ENCODE assay signal across 22 cellular contexts in genomic region chr2:218867900-218868299, GRCh38. TPM values are rescaled to one million over a fixed set of nuclear protein-coding genes. Genes with fewer than 3 reads are reported as not detected.
"Had no signal": no experiment of that assay in that cellular context is flagged by ENCODE, and none has a peak within 500 bp of the region (broad histone marks: within the 10 kb centered on the region; RNA-seq: fewer than 3 reads in every experiment).

No MANE protein-coding gene starts in this region.

- H3K27ac ChIP-seq: body of pancreas, coronary artery, skin epidermis had no signal

- H3K9me3 ChIP-seq: body of pancreas, heart left ventricle had no signal

- H3K36me3 ChIP-seq: heart left ventricle had no signal

- FAIRE-seq: endothelial cell of umbilical vein had no signal

- H3K4me3 ChIP-seq: body of pancreas, coronary artery, heart left ventricle, skin epidermis had no signal

- DNase-seq: activated CD4-positive, alpha-beta memory T cell treated with anti-CD3 and anti-CD28 coated beads, Interleukin-2, amount 10 ng/mL, durations not matched to agents 7 days and 5 days; activated CD4-positive, alpha-beta T cell treated with anti-CD3 and anti-CD28 coated beads for 4 hours; activated effector memory CD4-positive, alpha-beta T cell treated with anti-CD3 and anti-CD28 coated beads, Interleukin-2, amount 50 U/mL, for 16 hours; activated T-cell treated with anti-CD3 and anti-CD28 coated beads, Interleukin-2, amount 50 U/mL, for 24 hours; body of pancreas; central memory CD4-positive, alpha-beta T cell; effector CD4-positive, alpha-beta T cell; foreskin melanocyte; natural killer cell; retina; stimulated activated CD4-positive, alpha-beta T cell treated with anti-CD3 and anti-CD28 coated beads, Interleukin-4, amount 100 ng/mL, for 24 hours; stimulated activated naive CD4-positive, alpha-beta T cell treated with Interleukin-2 at 50 U/mL for 16 hours; substantia nigra; trophoblast cell had no signal

RNA-seq across cellular contexts. Expression of gene WNT6, which starts 8.3 kb away (rescaled TPM):
- total RNA-seq: activated CD4-positive, alpha-beta memory T cell treated with anti-CD3 and anti-CD28 coated beads, Interleukin-2, amount 10 ng/mL, durations not matched to agents 7 days and 5 days; activated naive CD4-positive, alpha-beta T cell treated with anti-CD3 and anti-CD28 coated beads, Interleukin-2, amount 50 U/mL, for 72 hours; endothelial cell of umbilical vein; natural killer cell; WTC11 had no signal
- polyA plus RNA-seq: endothelial cell of umbilical vein had no signal

RNA-seq across cellular contexts. Expression of gene WNT10A, which starts 12.8 kb away (rescaled TPM):
- total RNA-seq: endothelial cell of umbilical vein, left lobe of liver, WTC11 had no signal
- polyA plus RNA-seq: endothelial cell of umbilical vein had no signal

RNA-seq across cellular contexts. Expression of gene PRKAG3, which starts 36.3 kb away (rescaled TPM):
- total RNA-seq: activated CD4-positive, alpha-beta memory T cell treated with anti-CD3 and anti-CD28 coated beads, Interleukin-2, amount 10 ng/mL, durations not matched to agents 7 days and 5 days; activated naive CD4-positive, alpha-beta T cell treated with anti-CD3 and anti-CD28 coated beads, Interleukin-2, amount 50 U/mL, for 72 hours; body of pancreas; endothelial cell of umbilical vein; heart left ventricle; left lobe of liver; mucosa of gallbladder; natural killer cell; WTC11 had no signal
- polyA plus RNA-seq: endothelial cell of umbilical vein had no signal
